In the genomic region with DNA sequence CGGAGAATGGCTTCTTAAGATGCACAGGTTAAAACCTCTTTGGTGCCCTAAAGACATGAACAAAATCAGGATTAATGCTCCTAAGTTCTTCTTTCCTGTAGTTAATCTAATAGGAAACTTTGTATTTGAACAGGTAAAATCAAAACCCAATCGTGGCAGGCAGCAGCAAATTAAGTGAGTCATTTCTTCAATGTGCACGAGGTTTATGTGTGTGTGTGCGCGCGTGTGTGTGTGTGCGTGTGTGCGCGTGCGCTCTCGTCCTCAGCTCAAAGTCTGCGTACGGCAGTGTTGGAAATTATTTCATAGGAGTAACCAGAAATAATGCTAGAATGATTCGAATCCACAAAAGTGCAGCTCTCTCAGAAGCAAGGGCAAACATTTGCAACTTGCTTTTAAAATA, we compare ENCODE assay signal across 9 cellular contexts.
DNase-seq lines count a peak whose midpoint lies in the region; ATAC-seq, FAIRE-seq and TF ChIP-seq lines count a peak whose summit lies in the region.
"Had no signal": no experiment of that assay in that cellular context is flagged by ENCODE, and none has a peak within 500 bp of the region (broad histone marks: within the 10 kb centered on the region; RNA-seq: fewer than 3 reads in every experiment).

No MANE protein-coding gene starts in this region.

- ATAC-seq in effector memory CD8-positive, alpha-beta T cell (replicated peaks), result no peak

- TF ChIP-seq CTCF in GM06990 (IDR thresholded peaks at IDR 0.05; ENCODE audit: insufficient read depth, low read length, poor library complexity, severe bottlenecking), result no peak
- no peak for TF ChIP-seq CTCF in D721Med (IDR thresholded peaks at IDR 0.05; ENCODE audit: insufficient read depth, missing control alignments)

- TF ChIP-seq POLR2A in erythroblast (IDR thresholded peaks at IDR 0.05; ENCODE audit: low read length), result no peak

- H3K4me3 ChIP-seq in GM06990 (replicated peaks; ENCODE audit: low read depth, low read length), result peak overlapping the region; percentile 65

- peaks cover 5% of the 10 kb centered on the region for H3K36me3 Mint-ChIP-seq in effector memory CD8-positive, alpha-beta T cell (ENCODE audit: insufficient read depth)

- peak overlapping the region; percentile 53 to 58 for H3K4me3 Mint-ChIP-seq in effector memory CD8-positive, alpha-beta T cell

- H3K36me3 ChIP-seq in GM06990 (ENCODE audit: control insufficient read depth, insufficient read depth, low read length), result no peaks in the 10 kb centered on the region

- DNase-seq in GM06990 (ENCODE audit: extremely low read depth, insufficient read length), result no peak
- peak; percentile 62 for DNase-seq in NCI-H526 treated with DMSO at 0.1 percent for 48 hours (lab: John Stamatoyannopoulos, UW)
- DNase-seq in effector memory CD8-positive, alpha-beta T cell, result no peak
- DNase-seq in nucleus accumbens (lab: John Stamatoyannopoulos, UW), result peak in 33 of 56 donors; percentile 2 to 72 (median 28)
- DNase-seq in erythroblast (lab: John Stamatoyannopoulos, UW), result no peak
- no peak for DNase-seq in effector CD8-positive, alpha-beta T cell (lab: John Stamatoyannopoulos, UW)
- DNase-seq in D721Med (ENCODE audit: insufficient read length, low spot score), result no peak
- DNase-seq in middle frontal gyrus (ENCODE audit: extremely low spot score, low spot score), result no peak
- DNase-seq: IMR-90 had no signal

- peaks cover 47 to 65% of the 10 kb centered on the region in 2 donors for H3K27me3 Mint-ChIP-seq in effector memory CD8-positive, alpha-beta T cell

- H3K27ac Mint-ChIP-seq in effector memory CD8-positive, alpha-beta T cell, result no peak overlapping the region

- FAIRE-seq in D721Med (lab: Jason Lieb, UNC), result no peak

- peaks cover 10 to 16% of the 10 kb centered on the region in 2 donors for H3K4me1 Mint-ChIP-seq in effector memory CD8-positive, alpha-beta T cell (ENCODE audit: low read depth in 2 of 2)

- H3K27me3 ChIP-seq in GM06990 (replicated peaks; ENCODE audit: control insufficient read depth, insufficient read depth, low read length), result no peaks in the 10 kb centered on the region; the same call in 1 of the 2 replicates

- no peaks in the 10 kb centered on the region for H3K9me3 Mint-ChIP-seq in effector memory CD8-positive, alpha-beta T cell

Comparison
In these comparisons a context has a peak if more than half of its experiments do, and no peak if none do; other contexts are left out.
1. DNase-seq: peak in NCI-H526 treated with DMSO at 0.1 percent for 48 hours (single experiment) and nucleus accumbens (33 of 56); none in GM06990 (single experiment), effector memory CD8-positive, alpha-beta T cell (0 of 3), erythroblast (0 of 2), effector CD8-positive, alpha-beta T cell (single experiment), D721Med (single experiment) and middle frontal gyrus (single experiment).